35 cellular contexts compared by ENCODE assay signal in genomic region chr2:75488157-75488556, GRCh38.
"Had no signal": no experiment of that assay in that cellular context is flagged by ENCODE, and none has a peak within 500 bp of the region (broad histone marks: within the 10 kb centered on the region; RNA-seq: fewer than 3 reads in every experiment).

No MANE protein-coding gene starts in this region.

- H3K27me3 ChIP-seq: adrenal gland, ascending aorta, body of pancreas, brain microvascular endothelial cell, breast epithelium, cardiac muscle cell had no signal

- H3K27ac ChIP-seq: adrenal gland, ascending aorta, body of pancreas, brain microvascular endothelial cell, breast epithelium, cardiac muscle cell had no signal

- FAIRE-seq: astrocyte, bronchial epithelial cell had no signal

- H3K9me3 ChIP-seq: adrenal gland, ascending aorta, body of pancreas, breast epithelium had no signal

- ATAC-seq: activated naive CD4-positive, alpha-beta T cell treated with anti-CD3 and anti-CD28 coated beads, Interleukin-2, amount 50 U/mL, for 72 hours; activated naive CD8-positive, alpha-beta T cell treated with anti-CD3 and anti-CD28 coated beads, Interleukin-2, amount 50 U/mL, for 24 hours; activated T-cell treated with anti-CD3 and anti-CD28 coated beads, Interleukin-2, amount 50 U/mL, for 4 hours; activated T-cell treated with anti-CD3 and anti-CD28 coated beads, Interleukin-2, amount 50 U/mL, for 72 hours; activated T-helper 17 cell treated with anti-CD3 and anti-CD28 coated beads, Interleukin-2, amount 50 U/mL, for 72 hours; body of pancreas had no signal

- H3K4me3 ChIP-seq: adrenal gland, ascending aorta, body of pancreas, breast epithelium, cardiac muscle cell had no signal

- H3K36me3 ChIP-seq: adrenal gland, ascending aorta, breast epithelium, cardiac muscle cell had no signal

- H3K4me1 ChIP-seq: adrenal gland, ascending aorta, body of pancreas, breast epithelium had no signal

- DNase-seq: activated effector memory CD4-positive, alpha-beta T cell treated with anti-CD3 and anti-CD28 coated beads, Interleukin-2, amount 50 U/mL, for 16 hours; activated effector memory CD4-positive, alpha-beta T cell treated with Interleukin-2 at 50 U/mL for 16 hours; activated gamma-delta T cell; activated gamma-delta T cell treated with Interleukin-2 at 50 U/mL for 16 hours; activated naive CD4-positive, alpha-beta T cell; activated naive CD4-positive, alpha-beta T cell treated with anti-CD3 and anti-CD28 coated beads for 36 hours; activated naive CD4-positive, alpha-beta T cell treated with anti-CD3 and anti-CD28 coated beads, Interleukin-2, amount 10 ng/mL, durations not matched to agents 7 days and 5 days; activated naive CD4-positive, alpha-beta T cell treated with anti-CD3 and anti-CD28 coated beads, Interleukin-2, amount 50 U/mL, for 16 hours; activated naive CD4-positive, alpha-beta T cell treated with Interleukin-2 at 50 U/mL for 16 hours; activated naive CD8-positive, alpha-beta T cell treated with anti-CD3 and anti-CD28 coated beads for 36 hours; activated naive CD8-positive, alpha-beta T cell treated with anti-CD3 and anti-CD28 coated beads, Interleukin-2, amount 10 ng/mL, durations not matched to agents 7 days and 5 days; activated naive CD8-positive, alpha-beta T cell treated with anti-CD3 and anti-CD28 coated beads, Interleukin-2, amount 50 U/mL, for 24 hours; activated T-cell treated with anti-CD3 and anti-CD28 coated beads for 4 hours; activated T-cell treated with anti-CD3 and anti-CD28 coated beads, Interleukin-2, amount 50 U/mL, for 1 hour; activated T-cell treated with anti-CD3 and anti-CD28 coated beads, Interleukin-2, amount 50 U/mL, for 24 hours; activated T-cell treated with anti-CD3 and anti-CD28 coated beads, Interleukin-2, amount 50 U/mL, for 4 hours; activated T-cell treated with anti-CD3 and anti-CD28 coated beads, Interleukin-2, amount 50 U/mL, for 48 hours; activated T-cell treated with anti-CD3 and anti-CD28 coated beads, Interleukin-2, amount 50 U/mL, for 72 hours; adrenal gland; amniotic stem cell; amygdala; anterior cingulate cortex; aorta; body of pancreas; brain microvascular endothelial cell; caudate nucleus; central memory CD4-positive, alpha-beta T cell; cerebellar nuclear complex had no signal
